13 cellular contexts compared by ENCODE assay signal in genomic region chr6:1391692-1392309, GRCh38. TPM values are rescaled to one million over a fixed set of nuclear protein-coding genes. Genes with fewer than 3 reads are reported as not detected.
DNase-seq lines count a peak whose midpoint lies in the region; ATAC-seq, FAIRE-seq and TF ChIP-seq lines count a peak whose summit lies in the region.
"Had no signal": no experiment of that assay in that cellular context is flagged by ENCODE, and none has a peak within 500 bp of the region (broad histone marks: within the 10 kb centered on the region; RNA-seq: fewer than 3 reads in every experiment).

No MANE protein-coding gene starts in this region.

- no peaks in the 10 kb centered on the region for H3K36me3 ChIP-seq in HepG2 (replicated peaks in 1 of 2; ENCODE audit: control insufficient read depth in 1 of 2, insufficient read depth in 2 of 2, low read length in 2 of 2)
- H3K36me3 ChIP-seq in right lobe of liver: no peaks in the 10 kb centered on the region
- H3K36me3 ChIP-seq in endodermal cell (ENCODE audit: control insufficient read depth, insufficient read depth, low read length): no peaks in the 10 kb centered on the region

- no peak for TF ChIP-seq CTCF in HepG2 (CRISPR knock-in tag; IDR thresholded peaks at IDR 0.05)
- TF ChIP-seq CTCF in right lobe of liver (IDR thresholded peaks at IDR 0.05): no peak
- TF ChIP-seq CTCF in endodermal cell (conservative IDR thresholded peaks at IDR 0.05): no peak
- no peak for TF ChIP-seq CTCF in chondrocyte (IDR thresholded peaks at IDR 0.05)

- no peak for TF ChIP-seq RAD21 in HepG2 (CRISPR knock-in tag; IDR thresholded peaks at IDR 0.05)

- ATAC-seq in HepG2 (no peak), right lobe of liver (no peak), naive B cell (ENCODE audit: low read depth in 2 of 2) (no peak), GM21723 (IDR thresholded peaks at IDR 0.05; ENCODE audit: unreplicated experiment) (no peak)
- ATAC-seq: Right ventricle myocardium inferior had no signal

- no TSS peak for BruUV-seq in HepG2 (replicated peaks; lab: Mats Ljungman, UMichigan)

- H3K9ac ChIP-seq in HepG2 (ENCODE audit: insufficient read depth, low read depth, low read length) (no peak overlapping the region), endodermal cell (ENCODE audit: extremely low read depth, low read length, poor library complexity, severe bottlenecking) (no peak overlapping the region)

- no peak overlapping the region for H3K4me2 ChIP-seq in HepG2 (ENCODE audit: low read depth, low read length)

- H3K36me3 Mint-ChIP-seq in endodermal cell (ENCODE audit: low read depth) (no peaks in the 10 kb centered on the region), naive B cell (peaks cover 0 to 10% of the 10 kb centered on the region in 2 donors), chondrocyte (ENCODE audit: low read depth) (no peaks in the 10 kb centered on the region)

- in situ Hi-C loops in HepG2 (cut with HindIII; ENCODE audit: extremely low pct_ligation_motif_present, low pct_unique_long_range_greater_than_20kb): loop anchor here (10.0 kb wide), 1 partner anchor 797 kb away; no protein-coding TSS in a partner anchor

- no peak overlapping the region for H3K27ac ChIP-seq in HepG2 (ENCODE audit: extremely low read length, insufficient read depth, low read length)
- no peak overlapping the region for H3K27ac ChIP-seq in right lobe of liver
- H3K27ac ChIP-seq in endodermal cell (ENCODE audit: low read depth, low read length): no peak overlapping the region

- H3K4me3 Mint-ChIP-seq in endodermal cell: no peak overlapping the region
- peak overlapping the region in 7 of 8 donors; percentile 18 to 81 (median 37) for H3K4me3 Mint-ChIP-seq in naive B cell
- no peak overlapping the region for H3K4me3 Mint-ChIP-seq in chondrocyte (ENCODE audit: unreplicated experiment)

- H3K27me3 Mint-ChIP-seq in endodermal cell (ENCODE audit: insufficient read depth): peaks cover 93% of the 10 kb centered on the region
- H3K27me3 Mint-ChIP-seq in naive B cell: peaks cover 64 to 90% (median 84%) of the 10 kb centered on the region in 3 donors
- H3K27me3 Mint-ChIP-seq in chondrocyte (ENCODE audit: low read depth): peaks cover 70% of the 10 kb centered on the region

- POLR2A ChIA-PET in HepG2 (lab: Yijun Ruan, JAX): no interaction called here

- intact Hi-C loops in HepG2 (cut with micrococcal nuclease; ENCODE audit: unreplicated experiment): no loop called here
- intact Hi-C loops in right lobe of liver (cut with DNase I): loop anchor here in 1 of 2 donors (10.0 kb wide), 1 partner anchor 607 kb away; no protein-coding TSS in a partner anchor

- H4K20me1 ChIP-seq in HepG2 (ENCODE audit: insufficient read depth, low read length): peaks cover 4% of the 10 kb centered on the region

- TF ChIP-seq EP300 in HepG2 (IDR thresholded peaks at IDR 0.05; ENCODE audit: low read depth in 2 of 2, low read length in 2 of 2) (no peak), HepG2 (CRISPR knock-in tag; IDR thresholded peaks at IDR 0.05; ENCODE audit: borderline replicate concordance) (no peak)

- H3K4me3 ChIP-seq in HepG2 (replicated peaks in 1 of 3; ENCODE audit: insufficient read depth in 1 of 3, low read depth in 2 of 3, low read length in 3 of 3) (no peak overlapping the region), right lobe of liver (no peak overlapping the region), endodermal cell (ENCODE audit: low read length) (no peak overlapping the region)

- TF ChIP-seq POLR2A in HepG2 (IDR thresholded peaks at IDR 0.05; ENCODE audit: insufficient read depth in 1 of 2, low read depth in 2 of 2, low read length in 2 of 2): no peak
- no peak for TF ChIP-seq POLR2A in right lobe of liver (IDR thresholded peaks at IDR 0.05)

- DNase-seq in HepG2 (ENCODE audit: low spot score): no peak
- no peak for DNase-seq in right lobe of liver
- DNase-seq in endodermal cell: peak; percentile 42
- no peak for DNase-seq in naive B cell
- no peak for DNase-seq in NCI-H345 treated with DMSO at 0.1 percent for 48 hours (lab: John Stamatoyannopoulos, UW; ENCODE audit: unreplicated experiment)
- DNase-seq in chondrocyte (ENCODE audit: low spot score): no peak
- DNase-seq in COLO668 (lab: John Stamatoyannopoulos, UW; ENCODE audit: unreplicated experiment): no peak
- DNase-seq: amygdala, midbrain, NCI-H510A had no signal

- CTCF ChIA-PET in HepG2 (lab: Yijun Ruan, JAX; ENCODE audit: low intra/inter-chr PET ratio, low total read pairs): no interaction called here

- H3K9me3 ChIP-seq in HepG2 (ENCODE audit: low read length) (no peaks in the 10 kb centered on the region), right lobe of liver (no peaks in the 10 kb centered on the region), endodermal cell (ENCODE audit: control insufficient read depth, low read length) (no peaks in the 10 kb centered on the region)

- H2AFZ ChIP-seq in HepG2 (ENCODE audit: low read length): no peak overlapping the region

- H3K4me1 ChIP-seq in HepG2 (ENCODE audit: insufficient read depth, low read length) (peaks cover 10% of the 10 kb centered on the region; the same call in 1 of the 2 replicates), right lobe of liver (peaks cover 0 to 16% (median 0%) of the 10 kb centered on the region in 4 donors), endodermal cell (ENCODE audit: control insufficient read depth, insufficient read depth, low read length) (peaks cover 9% of the 10 kb centered on the region)

- H3K79me2 ChIP-seq in HepG2 (ENCODE audit: insufficient read depth, low read length): no peaks in the 10 kb centered on the region

- H3K27me3 ChIP-seq in HepG2 (ENCODE audit: control insufficient read depth in 1 of 2, insufficient read depth in 2 of 2, low read length in 2 of 2): peaks cover 46 to 92% of the 10 kb centered on the region in 2 experiments
- H3K27me3 ChIP-seq in right lobe of liver: peaks cover 4 to 46% of the 10 kb centered on the region in 2 donors
- H3K27me3 ChIP-seq in endodermal cell (ENCODE audit: control insufficient read depth, insufficient read depth, low read length, poor library complexity, severe bottlenecking): peaks cover 94% of the 10 kb centered on the region

- H3K4me1 Mint-ChIP-seq in endodermal cell (peaks cover 14% of the 10 kb centered on the region), naive B cell (peaks cover 19 to 43% (median 35%) of the 10 kb centered on the region in 3 donors), chondrocyte (ENCODE audit: low read depth) (peaks cover 17% of the 10 kb centered on the region)

- FAIRE-seq in HepG2 (lab: Jason Lieb, UNC): no peak
- FAIRE-seq: urothelium cell line had no signal

- 29% methylated on average over 12 of the region's 12 CpGs for WGBS in HepG2 (ENCODE audit: low lambda C conversion rate)
- 16% methylated on average over 11 of the region's 12 CpGs for WGBS in right lobe of liver (ENCODE audit: insufficient coverage, low coverage, low lambda C conversion rate, missing lambda C conversion rate)
- WGBS in endodermal cell (ENCODE audit: insufficient coverage in 1 of 2, insufficient read length in 1 of 2), 2 experiments: 10 to 32% methylated on average over 6 to 12 of the region's 12 CpGs

- H3K9me3 Mint-ChIP-seq in endodermal cell: no peaks in the 10 kb centered on the region
- H3K9me3 Mint-ChIP-seq in naive B cell: peaks cover 0 to 4% (median 0%) of the 10 kb centered on the region in 7 donors
- H3K9me3 Mint-ChIP-seq in chondrocyte (ENCODE audit: low read depth): no peaks in the 10 kb centered on the region

- H3K27ac Mint-ChIP-seq in endodermal cell: no peak overlapping the region
- peak overlapping the region in 1 of 6 donors; percentile 42 for H3K27ac Mint-ChIP-seq in naive B cell
- no peak overlapping the region for H3K27ac Mint-ChIP-seq in chondrocyte (ENCODE audit: unreplicated experiment)

TF ChIP-seq in HepG2, 621 proteins besides CTCF, POLR2A, EP300 and RAD21 (continues in another document):
- no peak for TF ChIP-seq ZFP90 (CRISPR knock-in tag; IDR thresholded peaks at IDR 0.05; ENCODE audit: borderline replicate concordance)

RNA-seq across cellular contexts. Expression of gene FOXF2, which starts 2.4 kb away (rescaled TPM):
- not detected in 2 replicates for total RNA-seq in HepG2 (2016; rRNA removed; fragmentation: Illumina TruSeq; extraction: Trizol)
- total RNA-seq in HepG2 (2016; cell fraction: cytosol; rRNA removed; fragmentation: Illumina TruSeq; extraction: Trizol; ENCODE audit: low read depth): not detected in 2 replicates
- not detected in 2 replicates for total RNA-seq in HepG2 (2016; cell fraction: insoluble cytoplasmic fraction; rRNA removed; fragmentation: Illumina TruSeq; extraction: Trizol)
- not detected in 2 replicates for total RNA-seq in HepG2 (2016; cell fraction: membrane; rRNA removed; fragmentation: Illumina TruSeq; extraction: Trizol)
- not detected in 2 replicates for total RNA-seq in HepG2 (2016; cell fraction: nucleus; rRNA removed; fragmentation: Illumina TruSeq; extraction: Trizol)
- polyA plus RNA-seq in HepG2 (2011; rRNA removed): not detected in 2 replicates
- polyA plus RNA-seq in HepG2 (2011; cell fraction: cytosol; rRNA removed): 0.03 TPM in 2 replicates
- not detected in 2 replicates for polyA plus RNA-seq in HepG2 (2011; cell fraction: nucleus; rRNA removed)
- polyA plus RNA-seq in HepG2 (2012): not detected in 2 replicates
- not detected in 2 replicates for polyA plus RNA-seq in HepG2 (2016; cell fraction: cytosol; fragmentation: Illumina TruSeq; extraction: Trizol; ENCODE audit: low read depth)
- polyA plus RNA-seq in HepG2 (2016; cell fraction: insoluble cytoplasmic fraction; fragmentation: Illumina TruSeq; extraction: Trizol; ENCODE audit: low read depth): not detected in 2 replicates
- not detected in 2 replicates for polyA plus RNA-seq in HepG2 (2016; cell fraction: membrane; fragmentation: Illumina TruSeq; extraction: Trizol; ENCODE audit: low read depth)
- polyA plus RNA-seq in HepG2 (2016; cell fraction: nucleus; fragmentation: Illumina TruSeq; extraction: Trizol; ENCODE audit: insufficient read depth, low read depth): not detected in 2 replicates
- polyA minus RNA-seq in HepG2 (2011; rRNA and poly(A)+ RNA removed; ENCODE audit: low replicate concordance): 33.4 TPM in 1 of 2 replicates, not detected in the other
- 0.26 and 0.30 TPM in 2 replicates for polyA minus RNA-seq in HepG2 (2011; cell fraction: cytosol; rRNA and poly(A)+ RNA removed)
- polyA minus RNA-seq in HepG2 (2011; cell fraction: nucleus; rRNA and poly(A)+ RNA removed): 0.13 TPM in 1 of 2 replicates, not detected in the other
- under 1 TPM in 2 of 6 experiments, not detected in 4; 0.11 to 0.19 TPM for total RNA-seq in right lobe of liver
- total RNA-seq in endodermal cell: under 1 TPM in 1 of 2 donors, not detected in 1; 0.11 TPM
- 0.43 TPM for polyA plus RNA-seq in endodermal cell (2013, experiment 1 of 2)
- polyA plus RNA-seq in endodermal cell (2013, experiment 2 of 2): 0.46 TPM
- not detected for polyA plus RNA-seq in naive B cell (ENCODE audit: low read depth in 6 of 6)
- 0.12 to 0.68 TPM in 2 of 3 replicates, not detected in the other for total RNA-seq in chondrocyte

Comparison
In these comparisons a context has a peak if more than half of its experiments do, and no peak if none do; other contexts are left out.
1. H3K4me3 Mint-ChIP-seq: peak in naive B cell (7 of 8); none in endodermal cell (single experiment) and chondrocyte (single experiment).